In the genomic region with DNA sequence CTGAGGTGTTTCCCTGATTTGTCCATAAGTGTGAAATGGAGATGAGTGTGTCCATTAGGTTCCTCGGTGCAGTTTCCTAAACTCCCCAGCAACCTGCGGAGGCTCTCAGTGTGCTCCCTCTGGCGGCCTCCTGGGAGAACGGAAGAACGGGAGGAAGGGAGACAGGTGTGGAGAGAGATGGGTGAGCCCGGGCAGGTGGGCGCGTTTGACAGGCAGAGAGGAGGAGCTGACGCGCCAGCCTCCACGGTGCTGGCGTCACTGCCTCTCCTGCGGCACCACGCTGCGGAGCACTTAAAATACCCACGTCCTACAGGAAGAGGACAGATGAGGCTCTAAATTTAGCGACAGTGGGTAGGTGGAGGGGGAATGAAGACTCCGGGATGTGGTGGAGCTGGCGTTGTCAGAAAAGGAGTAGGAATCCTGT, we compare ENCODE assay signal across 8 cellular contexts. TPM values are rescaled to one million over a fixed set of nuclear protein-coding genes. Genes with fewer than 3 reads are reported as not detected.
DNase-seq lines count a peak whose midpoint lies in the region; ATAC-seq, FAIRE-seq and TF ChIP-seq lines count a peak whose summit lies in the region.

No MANE protein-coding gene starts in this region.

- H3K27ac ChIP-seq in MM.1S (ENCODE audit: low read length) (no peak overlapping the region), fibroblast of lung (ENCODE audit: insufficient read depth, low read length) (no peak overlapping the region)

- TF ChIP-seq CTCF in D721Med (IDR thresholded peaks at IDR 0.05; ENCODE audit: insufficient read depth, missing control alignments) (peak; percentile 39), MM.1S (IDR thresholded peaks at IDR 0.05; ENCODE audit: low read length) (peak; percentile 38), WTC11 (IDR thresholded peaks at IDR 0.05) (peak; percentile 23; the same call in 1 of the 2 replicates), fibroblast of lung (conservative IDR thresholded peaks at IDR 0.05 in 1 of 2, IDR thresholded peaks at IDR 0.05 in 1 of 2; ENCODE audit: low read depth in 1 of 2, low read length in 2 of 2) (peak; percentile 35 to 42), osteocyte (IDR thresholded peaks at IDR 0.05) (peak; percentile 37)

- H3K9ac ChIP-seq in MM.1S (ENCODE audit: low read length) (no peak overlapping the region), fibroblast of lung (ENCODE audit: insufficient read depth, low read length) (no peak overlapping the region)

- POLR2A ChIA-PET in WTC11 (lab: Charles Lee), result no interaction called here

- H3K9me3 ChIP-seq in MM.1S (replicated peaks; ENCODE audit: insufficient read depth, low read length) (no peaks in the 10 kb centered on the region), fibroblast of lung (ENCODE audit: control insufficient read depth, insufficient read depth, low read depth, low read length) (no peaks in the 10 kb centered on the region)

- 0 out of 2 replicates have a peak overlapping the region, but pooled peaks have one; percentile 32 for H2AFZ ChIP-seq in MM.1S (ENCODE audit: low read length)
- no peak overlapping the region for H2AFZ ChIP-seq in fibroblast of lung (ENCODE audit: low read length)

- H3K4me3 Mint-ChIP-seq in WTC11, result peak overlapping the region; percentile 44
- H3K4me3 Mint-ChIP-seq in osteocyte (ENCODE audit: unreplicated experiment), result no peak overlapping the region

- H3K4me3 ChIP-seq in MM.1S (ENCODE audit: low read length), result no peak overlapping the region
- no peak overlapping the region for H3K4me3 ChIP-seq in fibroblast of lung (replicated peaks in 1 of 4; ENCODE audit: control extremely low read depth in 1 of 4, insufficient read depth in 1 of 4, low read depth in 3 of 4, low read length in 4 of 4)

- CTCF ChIA-PET in WTC11 (lab: Charles Lee), result interaction anchor here (0.6 to 2.7 kb wide), 25 partner anchors 8 to 475 kb away, joined by 3 to 17 read pairs (median 5); a partner anchor contains a TSS

- H3K9me2 ChIP-seq in MM.1S (replicated peaks; ENCODE audit: insufficient read depth, low read length), result no peaks in the 10 kb centered on the region

- peaks cover 20% of the 10 kb centered on the region for H3K36me3 Mint-ChIP-seq in WTC11
- H3K36me3 Mint-ChIP-seq in osteocyte (ENCODE audit: unreplicated experiment), result no peaks in the 10 kb centered on the region

- DNase-seq in D721Med (ENCODE audit: insufficient read length, low spot score), result no peak
- no peak for DNase-seq in MM.1S
- peak; percentile 73 for DNase-seq in WTC11 (ENCODE audit: low spot score)
- peak in 1 of 2 donors; percentile 3 for DNase-seq in fibroblast of lung (ENCODE audit: low read depth in 2 of 2)
- DNase-seq in osteocyte (ENCODE audit: extremely low spot score, unreplicated experiment), result no peak
- DNase-seq in T1000 (lab: John Stamatoyannopoulos, UW), result no peak

- H3K9me3 Mint-ChIP-seq in WTC11 (peaks cover 38% of the 10 kb centered on the region), osteocyte (ENCODE audit: unreplicated experiment) (peaks cover 14% of the 10 kb centered on the region)

- H3K27ac Mint-ChIP-seq in WTC11 (no peak overlapping the region), osteocyte (ENCODE audit: unreplicated experiment) (no peak overlapping the region)

- H3K4me2 ChIP-seq in MM.1S (ENCODE audit: low read depth, low read length) (peak overlapping the region; percentile 20; the same call in 1 of the 2 replicates), fibroblast of lung (ENCODE audit: extremely low read depth, insufficient read depth, low read length) (no peak overlapping the region)

- ATAC-seq in WTC11 (peak; percentile 97), HG02885 (IDR thresholded peaks at IDR 0.05; ENCODE audit: poor library complexity, unreplicated experiment) (no peak), GM18520 (IDR thresholded peaks at IDR 0.05; ENCODE audit: unreplicated experiment) (no peak)

- H3K4me1 ChIP-seq in MM.1S (ENCODE audit: low read length) (no peaks in the 10 kb centered on the region), fibroblast of lung (ENCODE audit: control insufficient read depth, extremely low read depth, insufficient read depth, low read length) (no peaks in the 10 kb centered on the region)

- H3F3A ChIP-seq in MM.1S (ENCODE audit: insufficient read depth, low read length), result no peaks in the 10 kb centered on the region

- H4K20me1 ChIP-seq in MM.1S (ENCODE audit: insufficient read depth, low read length), result no peaks in the 10 kb centered on the region
- no peaks in the 10 kb centered on the region for H4K20me1 ChIP-seq in fibroblast of lung (ENCODE audit: control insufficient read depth, extremely low read depth, insufficient read depth, low read length)

- peaks cover 4% of the 10 kb centered on the region; the same call in 1 of the 2 replicates for H3K4me1 Mint-ChIP-seq in WTC11
- H3K4me1 Mint-ChIP-seq in osteocyte (ENCODE audit: unreplicated experiment), result peaks cover 5% of the 10 kb centered on the region

- FAIRE-seq in D721Med (lab: Jason Lieb, UNC), result no peak

- H3K36me3 ChIP-seq in MM.1S (replicated peaks; ENCODE audit: insufficient read depth, low read length) (no peaks in the 10 kb centered on the region), fibroblast of lung (ENCODE audit: control insufficient read depth, insufficient read depth, low read length) (no peaks in the 10 kb centered on the region)

- H3K27me3 Mint-ChIP-seq in WTC11 (ENCODE audit: low read depth) (peaks cover 48% of the 10 kb centered on the region), osteocyte (ENCODE audit: unreplicated experiment) (peaks cover 25% of the 10 kb centered on the region)

- H3K79me2 ChIP-seq in MM.1S (ENCODE audit: low read length), result no peaks in the 10 kb centered on the region
- H3K79me2 ChIP-seq in fibroblast of lung (ENCODE audit: control insufficient read depth, insufficient read depth, low read length), result no peaks in the 10 kb centered on the region

- H3K27me3 ChIP-seq in MM.1S (replicated peaks; ENCODE audit: insufficient read depth, low read length) (no peaks in the 10 kb centered on the region; the same call in 1 of the 2 replicates), fibroblast of lung (ENCODE audit: control insufficient read depth, insufficient read depth, low read length) (peaks cover 6% of the 10 kb centered on the region)

TF ChIP-seq in WTC11, 78 proteins besides CTCF, POLR2A, EP300 and RAD21:
- TF ChIP-seq, protein P1, sequence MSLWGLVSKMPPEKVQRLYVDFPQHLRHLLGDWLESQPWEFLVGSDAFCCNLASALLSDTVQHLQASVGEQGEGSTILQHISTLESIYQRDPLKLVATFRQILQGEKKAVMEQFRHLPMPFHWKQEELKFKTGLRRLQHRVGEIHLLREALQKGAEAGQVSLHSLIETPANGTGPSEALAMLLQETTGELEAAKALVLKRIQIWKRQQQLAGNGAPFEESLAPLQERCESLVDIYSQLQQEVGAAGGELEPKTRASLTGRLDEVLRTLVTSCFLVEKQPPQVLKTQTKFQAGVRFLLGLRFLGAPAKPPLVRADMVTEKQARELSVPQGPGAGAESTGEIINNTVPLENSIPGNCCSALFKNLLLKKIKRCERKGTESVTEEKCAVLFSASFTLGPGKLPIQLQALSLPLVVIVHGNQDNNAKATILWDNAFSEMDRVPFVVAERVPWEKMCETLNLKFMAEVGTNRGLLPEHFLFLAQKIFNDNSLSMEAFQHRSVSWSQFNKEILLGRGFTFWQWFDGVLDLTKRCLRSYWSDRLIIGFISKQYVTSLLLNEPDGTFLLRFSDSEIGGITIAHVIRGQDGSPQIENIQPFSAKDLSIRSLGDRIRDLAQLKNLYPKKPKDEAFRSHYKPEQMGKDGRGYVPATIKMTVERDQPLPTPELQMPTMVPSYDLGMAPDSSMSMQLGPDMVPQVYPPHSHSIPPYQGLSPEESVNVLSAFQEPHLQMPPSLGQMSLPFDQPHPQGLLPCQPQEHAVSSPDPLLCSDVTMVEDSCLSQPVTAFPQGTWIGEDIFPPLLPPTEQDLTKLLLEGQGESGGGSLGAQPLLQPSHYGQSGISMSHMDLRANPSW (CRISPR knock-in tag; conservative IDR thresholded peaks at IDR 0.05; ENCODE audit: low read depth), result no peak
- TF ChIP-seq, protein P2, sequence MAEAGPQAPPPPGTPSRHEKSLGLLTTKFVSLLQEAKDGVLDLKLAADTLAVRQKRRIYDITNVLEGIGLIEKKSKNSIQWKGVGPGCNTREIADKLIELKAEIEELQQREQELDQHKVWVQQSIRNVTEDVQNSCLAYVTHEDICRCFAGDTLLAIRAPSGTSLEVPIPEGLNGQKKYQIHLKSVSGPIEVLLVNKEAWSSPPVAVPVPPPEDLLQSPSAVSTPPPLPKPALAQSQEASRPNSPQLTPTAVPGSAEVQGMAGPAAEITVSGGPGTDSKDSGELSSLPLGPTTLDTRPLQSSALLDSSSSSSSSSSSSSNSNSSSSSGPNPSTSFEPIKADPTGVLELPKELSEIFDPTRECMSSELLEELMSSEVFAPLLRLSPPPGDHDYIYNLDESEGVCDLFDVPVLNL (CRISPR knock-in tag; IDR thresholded peaks at IDR 0.05; ENCODE audit: borderline replicate concordance, low read depth), result no peak
TF ChIP-seq in WTC11: peak in this region for 0.

RNA-seq across cellular contexts. Expression of a gene that starts 26.8 kb away (rescaled TPM):
- total RNA-seq in WTC11 (2021), result 61.4 to 68.9 TPM (median 63.4 TPM) in 3 replicates
- 23.3 and 28.0 TPM in 2 replicates for total RNA-seq in fibroblast of lung
- polyA plus RNA-seq in fibroblast of lung, result 14.4 and 18.7 TPM in 2 replicates
- 20.6 and 24.0 TPM in 2 replicates for polyA plus RNA-seq in fibroblast of lung (2012)
- polyA minus RNA-seq in fibroblast of lung (ENCODE audit: low replicate concordance), result 21.2 and 31.7 TPM in 2 replicates
- total RNA-seq in osteocyte, result 30.8 and 31.1 TPM in 2 replicates

RNA-seq across cellular contexts. Expression of a gene that starts 32.5 kb away (rescaled TPM):
- total RNA-seq in WTC11 (2021) (23.7 to 28.2 TPM (median 24.7 TPM) in 3 replicates), fibroblast of lung (9.5 and 23.5 TPM in 2 replicates), osteocyte (12.0 and 14.4 TPM in 2 replicates)
- polyA plus RNA-seq in fibroblast of lung, result 8.3 and 11.9 TPM in 2 replicates
- 5.3 and 9.3 TPM in 2 replicates for polyA plus RNA-seq in fibroblast of lung (2012)
- polyA minus RNA-seq in fibroblast of lung (ENCODE audit: low replicate concordance), result 58.7 and 136 TPM in 2 replicates

RNA-seq across cellular contexts. Expression of a gene that starts 34.0 kb away (rescaled TPM):
- total RNA-seq in WTC11 (2021), result 4.1 to 5.4 TPM (median 4.7 TPM) in 3 replicates
- total RNA-seq in fibroblast of lung, result 0.26 TPM in 1 of 2 replicates, not detected in the other
- polyA plus RNA-seq in fibroblast of lung, result not detected in 2 replicates
- polyA plus RNA-seq in fibroblast of lung (2012), result 0.33 and 0.48 TPM in 2 replicates
- polyA minus RNA-seq in fibroblast of lung (ENCODE audit: low replicate concordance), result not detected in 2 replicates
- not detected in 2 replicates for total RNA-seq in osteocyte

RNA-seq across cellular contexts. Expression of a gene that starts 53.7 kb away (rescaled TPM):
- total RNA-seq in WTC11 (2021) (17.7 to 23.7 TPM (median 22.9 TPM) in 3 replicates), fibroblast of lung (34.4 and 64.9 TPM in 2 replicates), osteocyte (20.8 and 22.3 TPM in 2 replicates)
- polyA plus RNA-seq in fibroblast of lung, result 26.8 and 46.2 TPM in 2 replicates
- polyA plus RNA-seq in fibroblast of lung (2012), result 24.4 and 63.2 TPM in 2 replicates
- polyA minus RNA-seq in fibroblast of lung (ENCODE audit: low replicate concordance), result 93.1 and 137 TPM in 2 replicates
